Comparison of ENCODE assay signal across 22 cellular contexts in the genomic region with DNA sequence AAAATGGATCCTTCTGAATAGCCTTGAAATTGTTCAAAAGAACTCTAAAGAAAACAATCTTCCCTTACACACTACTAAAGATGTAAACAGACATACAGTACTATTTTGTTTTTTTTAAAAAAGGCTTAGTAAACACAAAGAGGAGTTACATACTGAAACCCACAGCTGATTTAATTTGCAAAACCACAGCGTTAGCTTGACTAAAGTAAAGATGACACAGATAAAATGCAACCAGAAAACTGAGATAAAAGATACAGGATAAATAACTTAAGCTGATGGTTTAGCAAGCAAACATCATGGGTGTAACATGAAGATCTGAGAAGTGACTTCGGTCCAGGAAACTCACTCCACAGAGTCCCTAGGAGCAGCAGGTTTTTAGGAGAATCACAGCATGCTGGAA. TPM values are rescaled to one million over a fixed set of nuclear protein-coding genes. Genes with fewer than 3 reads are reported as not detected.
DNase-seq lines count a peak whose midpoint lies in the region; ATAC-seq, FAIRE-seq and TF ChIP-seq lines count a peak whose summit lies in the region.
"Had no signal": no experiment of that assay in that cellular context is flagged by ENCODE, and none has a peak within 500 bp of the region (broad histone marks: within the 10 kb centered on the region; RNA-seq: fewer than 3 reads in every experiment).

No MANE protein-coding gene starts in this region.

- no peaks in the 10 kb centered on the region for H3K36me3 ChIP-seq in Peyer's patch
- H3K36me3 ChIP-seq in small intestine (ENCODE audit: control insufficient read depth in 2 of 2, insufficient read depth in 2 of 2, low read length in 2 of 2) = no peaks in the 10 kb centered on the region
- H3K36me3 ChIP-seq: BLaER1, prostate gland, vagina had no signal

- no peaks in the 10 kb centered on the region for H3K27me3 Mint-ChIP-seq in activated CD8-positive, alpha-beta memory T cell treated with anti-CD3 and anti-CD28 coated beads, Interleukin-2, amount 10 ng/mL, durations not matched to agents 7 days and 5 days
- no peaks in the 10 kb centered on the region for H3K27me3 Mint-ChIP-seq in activated naive CD8-positive, alpha-beta T cell treated with anti-CD3 and anti-CD28 coated beads, Interleukin-2, amount 50 U/mL, for 24 hours

- H3K9me3 Mint-ChIP-seq in activated CD8-positive, alpha-beta memory T cell treated with anti-CD3 and anti-CD28 coated beads, Interleukin-2, amount 10 ng/mL, durations not matched to agents 7 days and 5 days (ENCODE audit: low read depth) = no peaks in the 10 kb centered on the region
- no peaks in the 10 kb centered on the region for H3K9me3 Mint-ChIP-seq in activated naive CD8-positive, alpha-beta T cell treated with anti-CD3 and anti-CD28 coated beads, Interleukin-2, amount 50 U/mL, for 24 hours
- H3K9me3 Mint-ChIP-seq: nephron progenitor cell had no signal

- CTCF ChIA-PET in activated CD8-positive, alpha-beta memory T cell treated with anti-CD3 and anti-CD28 coated beads, Interleukin-2, amount 10 ng/mL, durations not matched to agents 7 days and 5 days (lab: Charles Lee) = interaction anchor here (1.0 to 2.8 kb wide), 11 partner anchors 9 to 149 kb away, joined by 3 to 12 read pairs (median 3); no protein-coding TSS in a partner anchor

- no peaks in the 10 kb centered on the region for H3K9me3 ChIP-seq in Peyer's patch
- H3K9me3 ChIP-seq in small intestine (ENCODE audit: control insufficient read depth, low read depth) = no peaks in the 10 kb centered on the region
- H3K9me3 ChIP-seq: A549, BLaER1, prostate gland, vagina had no signal

- peak overlapping the region; percentile 49 to 58 (median 56) for H3K27ac ChIP-seq in Peyer's patch
- no peak overlapping the region for H3K27ac ChIP-seq in small intestine (ENCODE audit: low read depth in 1 of 2, low read length in 1 of 2)
- H3K27ac ChIP-seq: A549, BLaER1, prostate gland, vagina had no signal

- no peak for TF ChIP-seq CTCF in Peyer's patch (IDR thresholded peaks at IDR 0.05)

- H3K4me3 Mint-ChIP-seq in activated CD8-positive, alpha-beta memory T cell treated with anti-CD3 and anti-CD28 coated beads, Interleukin-2, amount 10 ng/mL, durations not matched to agents 7 days and 5 days = peak overlapping the region; percentile 73
- no peak overlapping the region for H3K4me3 Mint-ChIP-seq in activated naive CD8-positive, alpha-beta T cell treated with anti-CD3 and anti-CD28 coated beads, Interleukin-2, amount 50 U/mL, for 24 hours
- H3K4me3 Mint-ChIP-seq: nephron progenitor cell had no signal

- H3K27me3 ChIP-seq in Peyer's patch (no peaks in the 10 kb centered on the region), small intestine (ENCODE audit: control insufficient read depth in 2 of 2, insufficient read depth in 2 of 2, low read length in 2 of 2) (no peaks in the 10 kb centered on the region)
- H3K27me3 ChIP-seq: BLaER1, vagina had no signal

- FAIRE-seq in small intestine (lab: Jason Lieb, UNC) = no peak
- FAIRE-seq: A549, bronchial epithelial cell, GM12892 had no signal

- peak overlapping the region; percentile 95 for H3K27ac Mint-ChIP-seq in activated CD8-positive, alpha-beta memory T cell treated with anti-CD3 and anti-CD28 coated beads, Interleukin-2, amount 10 ng/mL, durations not matched to agents 7 days and 5 days
- H3K27ac Mint-ChIP-seq in activated naive CD8-positive, alpha-beta T cell treated with anti-CD3 and anti-CD28 coated beads, Interleukin-2, amount 50 U/mL, for 24 hours = peak overlapping the region; percentile 62
- H3K27ac Mint-ChIP-seq: nephron progenitor cell had no signal

- peaks cover 54% of the 10 kb centered on the region for H3K36me3 Mint-ChIP-seq in activated CD8-positive, alpha-beta memory T cell treated with anti-CD3 and anti-CD28 coated beads, Interleukin-2, amount 10 ng/mL, durations not matched to agents 7 days and 5 days
- H3K36me3 Mint-ChIP-seq in activated naive CD8-positive, alpha-beta T cell treated with anti-CD3 and anti-CD28 coated beads, Interleukin-2, amount 50 U/mL, for 24 hours (ENCODE audit: low read depth) = peaks cover 33% of the 10 kb centered on the region

- TF ChIP-seq POLR2A in Peyer's patch (IDR thresholded peaks at IDR 0.05) = no peak

- DNase-seq in activated CD8-positive, alpha-beta memory T cell treated with anti-CD3 and anti-CD28 coated beads, Interleukin-2, amount 10 ng/mL, durations not matched to agents 7 days and 5 days = no peak
- DNase-seq in activated CD8-positive, alpha-beta memory T cell treated with anti-CD3 and anti-CD28 coated beads, Interleukin-2, amount 50 U/mL, for 48 hours = no peak
- no peak for DNase-seq in Peyer's patch
- DNase-seq in activated naive CD8-positive, alpha-beta T cell treated with anti-CD3 and anti-CD28 coated beads, Interleukin-2, amount 50 U/mL, for 24 hours = no peak
- peak; percentile 43 for DNase-seq in small intestine
- no peak for DNase-seq in EL
- DNase-seq: mesenchymal stem cell, NCI-H1436 treated with DMSO at 0.1 percent for 48 hours, NCI-H748 treated with DMSO at 0.1 percent for 48 hours, nephron progenitor cell, OCI-M1, substantia nigra had no signal

- peak; percentile 64 for ATAC-seq in activated CD8-positive, alpha-beta memory T cell treated with anti-CD3 and anti-CD28 coated beads, Interleukin-2, amount 10 ng/mL, durations not matched to agents 7 days and 5 days
- no peak for ATAC-seq in activated naive CD8-positive, alpha-beta T cell treated with anti-CD3 and anti-CD28 coated beads, Interleukin-2, amount 50 U/mL, for 24 hours
- ATAC-seq in GM18511 (IDR thresholded peaks at IDR 0.05; ENCODE audit: unreplicated experiment) = no peak
- no peak for ATAC-seq in HG03025 (IDR thresholded peaks at IDR 0.05; ENCODE audit: low FRiP score, unreplicated experiment)
- ATAC-seq: A549, HCT116 had no signal

- no peaks in the 10 kb centered on the region for H3K4me1 ChIP-seq in Peyer's patch
- H3K4me1 ChIP-seq in small intestine (ENCODE audit: control insufficient read depth in 2 of 2, insufficient read depth in 1 of 2, low read depth in 1 of 2, low read length in 1 of 2) = no peaks in the 10 kb centered on the region
- H3K4me1 ChIP-seq: A549, prostate gland, vagina had no signal

- WGBS in small intestine, 3 donors = 57 to 69% (median 65%) methylated on average over 2 of the region's 2 CpGs

- peaks cover 85% of the 10 kb centered on the region for H3K4me1 Mint-ChIP-seq in activated CD8-positive, alpha-beta memory T cell treated with anti-CD3 and anti-CD28 coated beads, Interleukin-2, amount 10 ng/mL, durations not matched to agents 7 days and 5 days
- peaks cover 78% of the 10 kb centered on the region for H3K4me1 Mint-ChIP-seq in activated naive CD8-positive, alpha-beta T cell treated with anti-CD3 and anti-CD28 coated beads, Interleukin-2, amount 50 U/mL, for 24 hours

- no peak overlapping the region for H3K4me3 ChIP-seq in Peyer's patch
- H3K4me3 ChIP-seq in small intestine (ENCODE audit: low read depth in 1 of 2, low read length in 2 of 2) = no peak overlapping the region
- H3K4me3 ChIP-seq: A549, BLaER1, prostate gland, skin epidermis, vagina had no signal

RNA-seq across cellular contexts. Expression of a gene that starts 21.8 kb away (rescaled TPM):
- 10 to 100 TPM; 51.0 to 58.7 TPM for total RNA-seq in activated CD8-positive, alpha-beta memory T cell treated with anti-CD3 and anti-CD28 coated beads, Interleukin-2, amount 10 ng/mL, durations not matched to agents 7 days and 5 days
- total RNA-seq in Peyer's patch = 10 to 100 TPM in 1 of 4 donors, 1 to 10 TPM in 3; 1.8 to 11.6 (median 3.7) TPM
- polyA plus RNA-seq in small intestine = 1 to 10 TPM in 2 of 3 donors, under 1 TPM in 1; 0.91 to 1.4 (median 1.3) TPM

Comparison
In these comparisons a context has a peak if more than half of its experiments do, and no peak if none do; other contexts are left out.
1. H3K27ac ChIP-seq: peak in Peyer's patch (4 of 4); none in small intestine (0 of 2).
2. RNA of a gene that starts 21.8 kb away (total RNA-seq): 51.0 to 58.7 TPM in activated CD8-positive, alpha-beta memory T cell treated with anti-CD3 and anti-CD28 coated beads, Interleukin-2, amount 10 ng/mL, durations not matched to agents 7 days and 5 days; 1.8 to 11.6 TPM in Peyer's patch; every median in the first group is over 4 times any median in the second.